1 cellular context compared by ENCODE assay signal in the genomic region with DNA sequence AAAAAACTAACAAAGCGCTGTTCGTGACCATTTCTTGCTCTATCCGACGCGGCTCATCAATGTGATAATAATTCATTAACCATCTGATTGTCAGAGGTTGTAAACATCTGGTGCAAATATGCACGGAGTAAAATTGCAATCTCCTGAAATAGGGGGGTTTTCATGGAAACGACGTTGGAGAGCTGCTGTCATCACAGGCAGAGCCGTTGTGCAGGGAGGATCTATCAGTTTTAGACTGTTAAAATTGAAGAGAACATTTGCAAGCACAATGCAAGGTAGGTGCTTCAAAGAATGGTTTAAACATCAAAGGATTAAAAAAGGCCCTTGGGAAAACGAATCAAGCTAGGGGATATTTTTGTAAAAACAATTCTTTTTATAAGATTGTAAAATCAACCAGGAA.
TF ChIP-seq lines count a peak whose summit lies in the region.

No MANE protein-coding gene starts in this region.

TF ChIP-seq in SK-N-SH treated with all-trans-retinoic acid at 6 μM for 48 hours, 23 proteins besides CTCF, POLR2A, EP300 and RAD21:
- TF ChIP-seq, protein P1, sequence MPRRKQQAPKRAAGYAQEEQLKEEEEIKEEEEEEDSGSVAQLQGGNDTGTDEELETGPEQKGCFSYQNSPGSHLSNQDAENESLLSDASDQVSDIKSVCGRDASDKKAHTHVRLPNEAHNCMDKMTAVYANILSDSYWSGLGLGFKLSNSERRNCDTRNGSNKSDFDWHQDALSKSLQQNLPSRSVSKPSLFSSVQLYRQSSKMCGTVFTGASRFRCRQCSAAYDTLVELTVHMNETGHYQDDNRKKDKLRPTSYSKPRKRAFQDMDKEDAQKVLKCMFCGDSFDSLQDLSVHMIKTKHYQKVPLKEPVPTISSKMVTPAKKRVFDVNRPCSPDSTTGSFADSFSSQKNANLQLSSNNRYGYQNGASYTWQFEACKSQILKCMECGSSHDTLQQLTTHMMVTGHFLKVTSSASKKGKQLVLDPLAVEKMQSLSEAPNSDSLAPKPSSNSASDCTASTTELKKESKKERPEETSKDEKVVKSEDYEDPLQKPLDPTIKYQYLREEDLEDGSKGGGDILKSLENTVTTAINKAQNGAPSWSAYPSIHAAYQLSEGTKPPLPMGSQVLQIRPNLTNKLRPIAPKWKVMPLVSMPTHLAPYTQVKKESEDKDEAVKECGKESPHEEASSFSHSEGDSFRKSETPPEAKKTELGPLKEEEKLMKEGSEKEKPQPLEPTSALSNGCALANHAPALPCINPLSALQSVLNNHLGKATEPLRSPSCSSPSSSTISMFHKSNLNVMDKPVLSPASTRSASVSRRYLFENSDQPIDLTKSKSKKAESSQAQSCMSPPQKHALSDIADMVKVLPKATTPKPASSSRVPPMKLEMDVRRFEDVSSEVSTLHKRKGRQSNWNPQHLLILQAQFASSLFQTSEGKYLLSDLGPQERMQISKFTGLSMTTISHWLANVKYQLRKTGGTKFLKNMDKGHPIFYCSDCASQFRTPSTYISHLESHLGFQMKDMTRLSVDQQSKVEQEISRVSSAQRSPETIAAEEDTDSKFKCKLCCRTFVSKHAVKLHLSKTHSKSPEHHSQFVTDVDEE (CRISPR knock-in tag; IDR thresholded peaks at IDR 0.05) = no peak
- TF ChIP-seq SNAI2 (CRISPR knock-in tag; IDR thresholded peaks at IDR 0.05) = no peak
- TF ChIP-seq PPARA (CRISPR knock-in tag; IDR thresholded peaks at IDR 0.05; ENCODE audit: borderline replicate concordance) = no peak
- no peak for TF ChIP-seq CSDC2 (CRISPR knock-in tag; IDR thresholded peaks at IDR 0.05)
- TF ChIP-seq ZC3H10 (CRISPR knock-in tag; IDR thresholded peaks at IDR 0.05) = no peak
- TF ChIP-seq, protein P2, sequence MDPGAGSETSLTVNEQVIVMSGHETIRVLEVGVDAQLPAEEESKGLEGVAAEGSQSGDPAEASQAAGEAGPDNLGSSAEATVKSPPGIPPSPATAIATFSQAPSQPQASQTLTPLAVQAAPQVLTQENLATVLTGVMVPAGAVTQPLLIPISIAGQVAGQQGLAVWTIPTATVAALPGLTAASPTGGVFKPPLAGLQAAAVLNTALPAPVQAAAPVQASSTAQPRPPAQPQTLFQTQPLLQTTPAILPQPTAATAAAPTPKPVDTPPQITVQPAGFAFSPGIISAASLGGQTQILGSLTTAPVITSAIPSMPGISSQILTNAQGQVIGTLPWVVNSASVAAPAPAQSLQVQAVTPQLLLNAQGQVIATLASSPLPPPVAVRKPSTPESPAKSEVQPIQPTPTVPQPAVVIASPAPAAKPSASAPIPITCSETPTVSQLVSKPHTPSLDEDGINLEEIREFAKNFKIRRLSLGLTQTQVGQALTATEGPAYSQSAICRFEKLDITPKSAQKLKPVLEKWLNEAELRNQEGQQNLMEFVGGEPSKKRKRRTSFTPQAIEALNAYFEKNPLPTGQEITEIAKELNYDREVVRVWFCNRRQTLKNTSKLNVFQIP (CRISPR knock-in tag; IDR thresholded peaks at IDR 0.05; ENCODE audit: borderline replicate concordance, low read depth) = no peak
- no peak for TF ChIP-seq RARB (CRISPR knock-in tag; IDR thresholded peaks at IDR 0.05)
- TF ChIP-seq ARNTL (CRISPR knock-in tag; IDR thresholded peaks at IDR 0.05; ENCODE audit: borderline replicate concordance, low read depth) = no peak
- no peak for TF ChIP-seq ZNF70 (CRISPR knock-in tag; IDR thresholded peaks at IDR 0.05)
- TF ChIP-seq, protein P3, sequence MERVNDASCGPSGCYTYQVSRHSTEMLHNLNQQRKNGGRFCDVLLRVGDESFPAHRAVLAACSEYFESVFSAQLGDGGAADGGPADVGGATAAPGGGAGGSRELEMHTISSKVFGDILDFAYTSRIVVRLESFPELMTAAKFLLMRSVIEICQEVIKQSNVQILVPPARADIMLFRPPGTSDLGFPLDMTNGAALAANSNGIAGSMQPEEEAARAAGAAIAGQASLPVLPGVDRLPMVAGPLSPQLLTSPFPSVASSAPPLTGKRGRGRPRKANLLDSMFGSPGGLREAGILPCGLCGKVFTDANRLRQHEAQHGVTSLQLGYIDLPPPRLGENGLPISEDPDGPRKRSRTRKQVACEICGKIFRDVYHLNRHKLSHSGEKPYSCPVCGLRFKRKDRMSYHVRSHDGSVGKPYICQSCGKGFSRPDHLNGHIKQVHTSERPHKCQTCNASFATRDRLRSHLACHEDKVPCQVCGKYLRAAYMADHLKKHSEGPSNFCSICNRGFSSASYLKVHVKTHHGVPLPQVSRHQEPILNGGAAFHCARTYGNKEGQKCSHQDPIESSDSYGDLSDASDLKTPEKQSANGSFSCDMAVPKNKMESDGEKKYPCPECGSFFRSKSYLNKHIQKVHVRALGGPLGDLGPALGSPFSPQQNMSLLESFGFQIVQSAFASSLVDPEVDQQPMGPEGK (CRISPR knock-in tag; IDR thresholded peaks at IDR 0.05; ENCODE audit: borderline replicate concordance) = no peak
- TF ChIP-seq ESRRG (CRISPR knock-in tag; IDR thresholded peaks at IDR 0.05) = no peak
- no peak for TF ChIP-seq ZNF565 (CRISPR knock-in tag; conservative IDR thresholded peaks at IDR 0.05; ENCODE audit: low read depth)
- TF ChIP-seq, protein P4, sequence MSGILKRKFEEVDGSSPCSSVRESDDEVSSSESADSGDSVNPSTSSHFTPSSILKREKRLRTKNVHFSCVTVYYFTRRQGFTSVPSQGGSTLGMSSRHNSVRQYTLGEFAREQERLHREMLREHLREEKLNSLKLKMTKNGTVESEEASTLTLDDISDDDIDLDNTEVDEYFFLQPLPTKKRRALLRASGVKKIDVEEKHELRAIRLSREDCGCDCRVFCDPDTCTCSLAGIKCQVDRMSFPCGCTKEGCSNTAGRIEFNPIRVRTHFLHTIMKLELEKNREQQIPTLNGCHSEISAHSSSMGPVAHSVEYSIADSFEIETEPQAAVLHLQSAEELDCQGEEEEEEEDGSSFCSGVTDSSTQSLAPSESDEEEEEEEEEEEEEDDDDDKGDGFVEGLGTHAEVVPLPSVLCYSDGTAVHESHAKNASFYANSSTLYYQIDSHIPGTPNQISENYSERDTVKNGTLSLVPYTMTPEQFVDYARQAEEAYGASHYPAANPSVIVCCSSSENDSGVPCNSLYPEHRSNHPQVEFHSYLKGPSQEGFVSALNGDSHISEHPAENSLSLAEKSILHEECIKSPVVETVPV (CRISPR knock-in tag; IDR thresholded peaks at IDR 0.05) = no peak
